1 cellular context compared by ENCODE assay signal in genomic region chr16:56919099-56919800, GRCh38.
TF ChIP-seq lines count a peak whose summit lies in the region.

No MANE protein-coding gene starts in this region.

TF ChIP-seq in HepG2, 621 proteins besides CTCF, POLR2A, EP300 and RAD21 (continued from another document and continues in another):
- TF ChIP-seq, protein P1, sequence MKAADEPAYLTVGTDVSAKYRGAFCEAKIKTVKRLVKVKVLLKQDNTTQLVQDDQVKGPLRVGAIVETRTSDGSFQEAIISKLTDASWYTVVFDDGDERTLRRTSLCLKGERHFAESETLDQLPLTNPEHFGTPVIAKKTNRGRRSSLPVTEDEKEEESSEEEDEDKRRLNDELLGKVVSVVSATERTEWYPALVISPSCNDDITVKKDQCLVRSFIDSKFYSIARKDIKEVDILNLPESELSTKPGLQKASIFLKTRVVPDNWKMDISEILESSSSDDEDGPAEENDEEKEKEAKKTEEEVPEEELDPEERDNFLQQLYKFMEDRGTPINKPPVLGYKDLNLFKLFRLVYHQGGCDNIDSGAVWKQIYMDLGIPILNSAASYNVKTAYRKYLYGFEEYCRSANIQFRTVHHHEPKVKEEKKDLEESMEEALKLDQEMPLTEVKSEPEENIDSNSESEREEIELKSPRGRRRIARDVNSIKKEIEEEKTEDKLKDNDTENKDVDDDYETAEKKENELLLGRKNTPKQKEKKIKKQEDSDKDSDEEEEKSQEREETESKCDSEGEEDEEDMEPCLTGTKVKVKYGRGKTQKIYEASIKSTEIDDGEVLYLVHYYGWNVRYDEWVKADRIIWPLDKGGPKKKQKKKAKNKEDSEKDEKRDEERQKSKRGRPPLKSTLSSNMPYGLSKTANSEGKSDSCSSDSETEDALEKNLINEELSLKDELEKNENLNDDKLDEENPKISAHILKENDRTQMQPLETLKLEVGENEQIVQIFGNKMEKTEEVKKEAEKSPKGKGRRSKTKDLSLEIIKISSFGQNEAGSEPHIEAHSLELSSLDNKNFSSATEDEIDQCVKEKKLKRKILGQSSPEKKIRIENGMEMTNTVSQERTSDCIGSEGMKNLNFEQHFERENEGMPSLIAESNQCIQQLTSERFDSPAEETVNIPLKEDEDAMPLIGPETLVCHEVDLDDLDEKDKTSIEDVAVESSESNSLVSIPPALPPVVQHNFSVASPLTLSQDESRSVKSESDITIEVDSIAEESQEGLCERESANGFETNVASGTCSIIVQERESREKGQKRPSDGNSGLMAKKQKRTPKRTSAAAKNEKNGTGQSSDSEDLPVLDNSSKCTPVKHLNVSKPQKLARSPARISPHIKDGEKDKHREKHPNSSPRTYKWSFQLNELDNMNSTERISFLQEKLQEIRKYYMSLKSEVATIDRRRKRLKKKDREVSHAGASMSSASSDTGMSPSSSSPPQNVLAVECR (CRISPR knock-in tag; IDR thresholded peaks at IDR 0.05; ENCODE audit: borderline replicate concordance): peak; percentile 70
- TF ChIP-seq SSRP1 (CRISPR knock-in tag; IDR thresholded peaks at IDR 0.05): peak; percentile 79; the same call in 1 of the 2 replicates
- TF ChIP-seq, protein P2, sequence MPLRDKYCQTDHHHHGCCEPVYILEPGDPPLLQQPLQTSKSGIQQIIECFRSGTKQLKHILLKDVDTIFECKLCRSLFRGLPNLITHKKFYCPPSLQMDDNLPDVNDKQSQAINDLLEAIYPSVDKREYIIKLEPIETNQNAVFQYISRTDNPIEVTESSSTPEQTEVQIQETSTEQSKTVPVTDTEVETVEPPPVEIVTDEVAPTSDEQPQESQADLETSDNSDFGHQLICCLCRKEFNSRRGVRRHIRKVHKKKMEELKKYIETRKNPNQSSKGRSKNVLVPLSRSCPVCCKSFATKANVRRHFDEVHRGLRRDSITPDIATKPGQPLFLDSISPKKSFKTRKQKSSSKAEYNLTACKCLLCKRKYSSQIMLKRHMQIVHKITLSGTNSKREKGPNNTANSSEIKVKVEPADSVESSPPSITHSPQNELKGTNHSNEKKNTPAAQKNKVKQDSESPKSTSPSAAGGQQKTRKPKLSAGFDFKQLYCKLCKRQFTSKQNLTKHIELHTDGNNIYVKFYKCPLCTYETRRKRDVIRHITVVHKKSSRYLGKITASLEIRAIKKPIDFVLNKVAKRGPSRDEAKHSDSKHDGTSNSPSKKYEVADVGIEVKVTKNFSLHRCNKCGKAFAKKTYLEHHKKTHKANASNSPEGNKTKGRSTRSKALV (CRISPR knock-in tag; IDR thresholded peaks at IDR 0.05): no peak
- TF ChIP-seq NR1H2 (CRISPR knock-in tag; IDR thresholded peaks at IDR 0.05; ENCODE audit: borderline replicate concordance, low read depth): no peak
- TF ChIP-seq ZNF850 (CRISPR knock-in tag; conservative IDR thresholded peaks at IDR 0.05): no peak
- 0 out of 2 replicates have a peak, but pooled peaks have one; percentile 34 for TF ChIP-seq ZNF367 (CRISPR knock-in tag; IDR thresholded peaks at IDR 0.05; ENCODE audit: borderline replicate concordance)
- TF ChIP-seq, protein P3, sequence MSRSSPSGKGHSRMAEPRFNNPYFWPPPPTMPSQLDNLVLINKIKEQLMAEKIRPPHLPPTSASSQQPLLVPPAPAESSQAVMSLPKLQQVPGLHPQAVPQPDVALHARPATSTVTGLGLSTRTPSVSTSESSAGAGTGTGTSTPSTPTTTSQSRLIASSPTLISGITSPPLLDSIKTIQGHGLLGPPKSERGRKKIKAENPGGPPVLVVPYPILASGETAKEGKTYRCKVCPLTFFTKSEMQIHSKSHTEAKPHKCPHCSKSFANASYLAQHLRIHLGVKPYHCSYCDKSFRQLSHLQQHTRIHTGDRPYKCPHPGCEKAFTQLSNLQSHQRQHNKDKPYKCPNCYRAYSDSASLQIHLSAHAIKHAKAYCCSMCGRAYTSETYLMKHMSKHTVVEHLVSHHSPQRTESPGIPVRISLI (CRISPR knock-in tag; IDR thresholded peaks at IDR 0.05; ENCODE audit: borderline replicate concordance): peak; percentile 61; the same call in 1 of the 2 replicates
- no peak for TF ChIP-seq MYNN (CRISPR knock-in tag; IDR thresholded peaks at IDR 0.05; ENCODE audit: low read depth)
- peak; percentile 52; the same call in 1 of the 2 replicates for TF ChIP-seq ZNF263 (CRISPR knock-in tag; IDR thresholded peaks at IDR 0.05)
- no peak for TF ChIP-seq HOXA7 (CRISPR knock-in tag; IDR thresholded peaks at IDR 0.05)
- TF ChIP-seq ZNF3 (CRISPR knock-in tag; IDR thresholded peaks at IDR 0.05): peak; percentile 66; the same call in 1 of the 2 replicates
- TF ChIP-seq, protein P4, sequence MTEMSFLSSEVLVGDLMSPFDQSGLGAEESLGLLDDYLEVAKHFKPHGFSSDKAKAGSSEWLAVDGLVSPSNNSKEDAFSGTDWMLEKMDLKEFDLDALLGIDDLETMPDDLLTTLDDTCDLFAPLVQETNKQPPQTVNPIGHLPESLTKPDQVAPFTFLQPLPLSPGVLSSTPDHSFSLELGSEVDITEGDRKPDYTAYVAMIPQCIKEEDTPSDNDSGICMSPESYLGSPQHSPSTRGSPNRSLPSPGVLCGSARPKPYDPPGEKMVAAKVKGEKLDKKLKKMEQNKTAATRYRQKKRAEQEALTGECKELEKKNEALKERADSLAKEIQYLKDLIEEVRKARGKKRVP (CRISPR knock-in tag; IDR thresholded peaks at IDR 0.05): peak in 1 of 2 experiments; percentile 79; a peak in 2 of 4 replicates
- no peak for TF ChIP-seq CHCHD3 (CRISPR knock-in tag; IDR thresholded peaks at IDR 0.05)
- TF ChIP-seq, protein P5, sequence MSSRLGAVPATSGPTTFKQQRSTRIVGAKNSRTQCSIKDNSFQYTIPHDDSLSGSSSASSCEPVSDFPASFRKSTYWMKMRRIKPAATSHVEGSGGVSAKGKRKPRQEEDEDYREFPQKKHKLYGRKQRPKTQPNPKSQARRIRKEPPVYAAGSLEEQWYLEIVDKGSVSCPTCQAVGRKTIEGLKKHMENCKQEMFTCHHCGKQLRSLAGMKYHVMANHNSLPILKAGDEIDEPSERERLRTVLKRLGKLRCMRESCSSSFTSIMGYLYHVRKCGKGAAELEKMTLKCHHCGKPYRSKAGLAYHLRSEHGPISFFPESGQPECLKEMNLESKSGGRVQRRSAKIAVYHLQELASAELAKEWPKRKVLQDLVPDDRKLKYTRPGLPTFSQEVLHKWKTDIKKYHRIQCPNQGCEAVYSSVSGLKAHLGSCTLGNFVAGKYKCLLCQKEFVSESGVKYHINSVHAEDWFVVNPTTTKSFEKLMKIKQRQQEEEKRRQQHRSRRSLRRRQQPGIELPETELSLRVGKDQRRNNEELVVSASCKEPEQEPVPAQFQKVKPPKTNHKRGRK (CRISPR knock-in tag; IDR thresholded peaks at IDR 0.05): no peak; the same call in 1 of the 2 replicates
- no peak for TF ChIP-seq ZNF446 (CRISPR knock-in tag; IDR thresholded peaks at IDR 0.05)
- peak; percentile 84 for TF ChIP-seq CEBPB (IDR thresholded peaks at IDR 0.05; ENCODE audit: borderline replicate concordance, low read depth, low read length)
- no peak for TF ChIP-seq ZKSCAN5 (CRISPR knock-in tag; IDR thresholded peaks at IDR 0.05)
- peak; percentile 78; the same call in 1 of the 2 replicates for TF ChIP-seq ZBTB4 (CRISPR knock-in tag; IDR thresholded peaks at IDR 0.05; ENCODE audit: borderline replicate concordance)
- no peak for TF ChIP-seq DDIT3 (CRISPR knock-in tag; IDR thresholded peaks at IDR 0.05)
- TF ChIP-seq, protein P6, sequence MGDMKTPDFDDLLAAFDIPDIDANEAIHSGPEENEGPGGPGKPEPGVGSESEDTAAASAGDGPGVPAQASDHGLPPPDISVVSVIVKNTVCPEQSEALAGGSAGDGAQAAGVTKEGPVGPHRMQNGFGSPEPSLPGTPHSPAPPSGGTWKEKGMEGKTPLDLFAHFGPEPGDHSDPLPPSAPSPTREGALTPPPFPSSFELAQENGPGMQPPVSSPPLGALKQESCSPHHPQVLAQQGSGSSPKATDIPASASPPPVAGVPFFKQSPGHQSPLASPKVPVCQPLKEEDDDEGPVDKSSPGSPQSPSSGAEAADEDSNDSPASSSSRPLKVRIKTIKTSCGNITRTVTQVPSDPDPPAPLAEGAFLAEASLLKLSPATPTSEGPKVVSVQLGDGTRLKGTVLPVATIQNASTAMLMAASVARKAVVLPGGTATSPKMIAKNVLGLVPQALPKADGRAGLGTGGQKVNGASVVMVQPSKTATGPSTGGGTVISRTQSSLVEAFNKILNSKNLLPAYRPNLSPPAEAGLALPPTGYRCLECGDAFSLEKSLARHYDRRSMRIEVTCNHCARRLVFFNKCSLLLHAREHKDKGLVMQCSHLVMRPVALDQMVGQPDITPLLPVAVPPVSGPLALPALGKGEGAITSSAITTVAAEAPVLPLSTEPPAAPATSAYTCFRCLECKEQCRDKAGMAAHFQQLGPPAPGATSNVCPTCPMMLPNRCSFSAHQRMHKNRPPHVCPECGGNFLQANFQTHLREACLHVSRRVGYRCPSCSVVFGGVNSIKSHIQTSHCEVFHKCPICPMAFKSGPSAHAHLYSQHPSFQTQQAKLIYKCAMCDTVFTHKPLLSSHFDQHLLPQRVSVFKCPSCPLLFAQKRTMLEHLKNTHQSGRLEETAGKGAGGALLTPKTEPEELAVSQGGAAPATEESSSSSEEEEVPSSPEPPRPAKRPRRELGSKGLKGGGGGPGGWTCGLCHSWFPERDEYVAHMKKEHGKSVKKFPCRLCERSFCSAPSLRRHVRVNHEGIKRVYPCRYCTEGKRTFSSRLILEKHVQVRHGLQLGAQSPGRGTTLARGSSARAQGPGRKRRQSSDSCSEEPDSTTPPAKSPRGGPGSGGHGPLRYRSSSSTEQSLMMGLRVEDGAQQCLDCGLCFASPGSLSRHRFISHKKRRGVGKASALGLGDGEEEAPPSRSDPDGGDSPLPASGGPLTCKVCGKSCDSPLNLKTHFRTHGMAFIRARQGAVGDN (CRISPR knock-in tag; IDR thresholded peaks at IDR 0.05): peak; percentile 82
- TF ChIP-seq ZNF644 (CRISPR knock-in tag; IDR thresholded peaks at IDR 0.05; ENCODE audit: low read depth): peak; percentile 99
- TF ChIP-seq ZNF598 (CRISPR knock-in tag; IDR thresholded peaks at IDR 0.05; ENCODE audit: borderline replicate concordance): no peak
- TF ChIP-seq NCOR1 (IDR thresholded peaks at IDR 0.05; ENCODE audit: borderline replicate concordance, low read length): peak; percentile 82
- TF ChIP-seq TCF7 (IDR thresholded peaks at IDR 0.05; ENCODE audit: low read depth): peak; percentile 64; the same call in 1 of the 2 replicates
- TF ChIP-seq ZBTB34 (CRISPR knock-in tag; IDR thresholded peaks at IDR 0.05): peak; percentile 89
- no peak for TF ChIP-seq PHF5A (CRISPR knock-in tag; IDR thresholded peaks at IDR 0.05; ENCODE audit: low read depth, unreplicated experiment)
- TF ChIP-seq CBFB (CRISPR knock-in tag; IDR thresholded peaks at IDR 0.05): 0 out of 2 replicates have a peak, but pooled peaks have one; percentile 69
- no peak for TF ChIP-seq KMT2A (CRISPR knock-in tag; IDR thresholded peaks at IDR 0.05)
- peak; percentile 69; the same call in 1 of the 2 replicates for TF ChIP-seq MEF2D (CRISPR knock-in tag; IDR thresholded peaks at IDR 0.05)
- peak; percentile 84 for TF ChIP-seq SOX13 (IDR thresholded peaks at IDR 0.05)
- TF ChIP-seq SOX13 (CRISPR knock-in tag; conservative IDR thresholded peaks at IDR 0.05 in 1 of 2, IDR thresholded peaks at IDR 0.05 in 1 of 2): peak in 1 of 2 experiments; percentile 93; a peak in 2 of 4 replicates
- TF ChIP-seq RORA (CRISPR knock-in tag; IDR thresholded peaks at IDR 0.05): no peak
- TF ChIP-seq ZNF235 (CRISPR knock-in tag; IDR thresholded peaks at IDR 0.05; ENCODE audit: borderline replicate concordance): 0 out of 2 replicates have a peak, but pooled peaks have one; percentile 51
- TF ChIP-seq, protein P7, sequence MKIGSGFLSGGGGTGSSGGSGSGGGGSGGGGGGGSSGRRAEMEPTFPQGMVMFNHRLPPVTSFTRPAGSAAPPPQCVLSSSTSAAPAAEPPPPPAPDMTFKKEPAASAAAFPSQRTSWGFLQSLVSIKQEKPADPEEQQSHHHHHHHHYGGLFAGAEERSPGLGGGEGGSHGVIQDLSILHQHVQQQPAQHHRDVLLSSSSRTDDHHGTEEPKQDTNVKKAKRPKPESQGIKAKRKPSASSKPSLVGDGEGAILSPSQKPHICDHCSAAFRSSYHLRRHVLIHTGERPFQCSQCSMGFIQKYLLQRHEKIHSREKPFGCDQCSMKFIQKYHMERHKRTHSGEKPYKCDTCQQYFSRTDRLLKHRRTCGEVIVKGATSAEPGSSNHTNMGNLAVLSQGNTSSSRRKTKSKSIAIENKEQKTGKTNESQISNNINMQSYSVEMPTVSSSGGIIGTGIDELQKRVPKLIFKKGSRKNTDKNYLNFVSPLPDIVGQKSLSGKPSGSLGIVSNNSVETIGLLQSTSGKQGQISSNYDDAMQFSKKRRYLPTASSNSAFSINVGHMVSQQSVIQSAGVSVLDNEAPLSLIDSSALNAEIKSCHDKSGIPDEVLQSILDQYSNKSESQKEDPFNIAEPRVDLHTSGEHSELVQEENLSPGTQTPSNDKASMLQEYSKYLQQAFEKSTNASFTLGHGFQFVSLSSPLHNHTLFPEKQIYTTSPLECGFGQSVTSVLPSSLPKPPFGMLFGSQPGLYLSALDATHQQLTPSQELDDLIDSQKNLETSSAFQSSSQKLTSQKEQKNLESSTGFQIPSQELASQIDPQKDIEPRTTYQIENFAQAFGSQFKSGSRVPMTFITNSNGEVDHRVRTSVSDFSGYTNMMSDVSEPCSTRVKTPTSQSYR (CRISPR knock-in tag; IDR thresholded peaks at IDR 0.05; ENCODE audit: borderline replicate concordance): peak; percentile 67; the same call in 1 of the 2 replicates
- peak; percentile 96 for TF ChIP-seq RXRA (CRISPR knock-in tag; IDR thresholded peaks at IDR 0.05)
